21 cellular contexts compared by ENCODE assay signal in genomic region chr5:90902170-90902569, GRCh38.
"Had no signal": no experiment of that assay in that cellular context is flagged by ENCODE, and none has a peak within 500 bp of the region (broad histone marks: within the 10 kb centered on the region; RNA-seq: fewer than 3 reads in every experiment).

No MANE protein-coding gene starts in this region.

- H3K4me1 ChIP-seq: colonic mucosa, gastrocnemius medialis, heart right ventricle, left ventricle myocardium inferior, lower lobe of right lung had no signal

- H3K36me3 ChIP-seq: colonic mucosa, esophagus squamous epithelium, gastrocnemius medialis, heart right ventricle, left ventricle myocardium inferior, lower lobe of right lung had no signal

- H3K27ac ChIP-seq: colonic mucosa, epithelial cell of prostate, esophagus squamous epithelium, gastrocnemius medialis, heart right ventricle, left ventricle myocardium inferior, lower lobe of right lung had no signal

- ATAC-seq: effector memory CD8-positive, alpha-beta T cell; esophagus mucosa; gastrocnemius medialis; heart right ventricle; left cardiac atrium; lower lobe of right lung; mucosa of descending colon had no signal

- H3K9me3 ChIP-seq: colonic mucosa, esophagus squamous epithelium, gastrocnemius medialis, left ventricle myocardium inferior, lower lobe of right lung, mucosa of descending colon had no signal

- DNase-seq: colonic mucosa; cortex of kidney; effector CD8-positive, alpha-beta T cell; effector memory CD8-positive, alpha-beta T cell; endodermal cell; erythroblast; esophagus squamous epithelium; foreskin fibroblast; foreskin melanocyte; gastrocnemius medialis; glutamatergic neuron; head of caudate nucleus; heart right ventricle; hippocampal formation; left cardiac atrium; left ventricle myocardium inferior; lower lobe of right lung; mesenchymal stem cell; mucosa of descending colon had no signal

- H3K27me3 ChIP-seq: colonic mucosa, esophagus squamous epithelium, gastrocnemius medialis, heart right ventricle had no signal

- H3K4me3 ChIP-seq: colonic mucosa, esophagus squamous epithelium, gastrocnemius medialis, heart right ventricle, left ventricle myocardium inferior, lower lobe of right lung, mucosa of descending colon had no signal
